8 cellular contexts compared by ENCODE assay signal in the genomic region with DNA sequence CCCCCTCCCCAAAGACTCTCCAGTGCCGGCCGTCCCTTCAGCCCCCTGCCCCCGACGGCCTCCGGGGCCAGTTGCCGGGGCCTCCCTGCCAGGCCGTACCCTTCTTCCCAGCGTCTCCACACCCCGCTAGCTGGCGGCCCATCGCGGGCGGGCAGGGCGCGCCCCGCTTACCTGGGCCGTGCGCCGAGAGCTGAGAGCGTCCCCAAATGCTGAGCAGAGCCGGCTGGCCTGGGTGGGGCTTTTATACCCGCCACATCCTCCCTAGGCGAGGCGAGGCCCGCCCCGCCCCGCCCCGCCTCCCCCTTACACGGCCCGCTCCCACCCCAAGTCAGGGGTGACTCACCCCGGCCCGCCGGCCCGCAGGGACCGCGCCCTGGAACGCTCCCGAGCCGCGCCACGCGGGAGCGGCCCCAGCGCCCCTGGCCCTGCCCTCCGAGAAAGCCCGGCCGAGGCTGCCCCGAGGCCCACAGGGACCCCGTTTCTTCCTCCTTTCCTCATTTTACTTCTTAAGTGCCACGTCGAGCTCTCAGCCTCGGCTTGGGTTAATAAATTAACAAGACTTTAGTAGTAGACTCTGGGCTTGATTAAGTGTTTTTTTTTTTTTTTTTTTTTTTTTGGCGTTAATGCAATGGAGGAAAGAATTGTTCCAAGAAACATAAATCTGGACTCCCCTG. TPM values are rescaled to one million over a fixed set of nuclear protein-coding genes. Genes with fewer than 3 reads are reported as not detected.
DNase-seq lines count a peak whose midpoint lies in the region; ATAC-seq and TF ChIP-seq lines count a peak whose summit lies in the region.

A gene (minus strand): TSS at position 215 of the 674 bp plus-strand sequence. CDS start 11,911 bp downstream, outside the sequence.

- H3K4me2 ChIP-seq in OCI-LY3 (ENCODE audit: low read length), result peak within 1 kb of the TSS; percentile 90

- H3K9me3 Mint-ChIP-seq in naive thymus-derived CD8-positive, alpha-beta T cell, result peaks cover 0 to 2% (median 0%) of the 10 kb centered on the region in 9 donors
- no peaks in the 10 kb centered on the region for H3K9me3 Mint-ChIP-seq in stimulated activated naive CD8-positive, alpha-beta T cell treated with anti-CD3 and anti-CD28 coated beads, Interleukin-15, Interleukin-2, amounts not matched to agents 100 ng/mL and 50 ng/mL, for 24 hours

- H3K36me3 ChIP-seq in A673 (ENCODE audit: insufficient read depth, low read length, poor library complexity, severe bottlenecking), result peaks cover 20% of the 10 kb centered on the region
- peaks cover 32% of the 10 kb centered on the region for H3K36me3 ChIP-seq in OCI-LY3 (replicated peaks; ENCODE audit: low read depth, low read length)

- H3K27me3 Mint-ChIP-seq in naive thymus-derived CD8-positive, alpha-beta T cell, result peaks cover 0 to 6% (median 0%) of the 10 kb centered on the region in 5 donors
- no peaks in the 10 kb centered on the region for H3K27me3 Mint-ChIP-seq in stimulated activated naive CD8-positive, alpha-beta T cell treated with anti-CD3 and anti-CD28 coated beads, Interleukin-15, Interleukin-2, amounts not matched to agents 100 ng/mL and 50 ng/mL, for 24 hours

- TF ChIP-seq CTCF in A673 (conservative IDR thresholded peaks at IDR 0.05; ENCODE audit: low read depth, low read length), result no peak
- no peak; the same call in 1 of the 2 replicates for TF ChIP-seq CTCF in OCI-LY3 (IDR thresholded peaks at IDR 0.05; ENCODE audit: low read depth, low read length)

- H3K4me1 ChIP-seq in A673 (ENCODE audit: insufficient read depth, low read length, poor library complexity, severe bottlenecking) (peaks cover 50% of the 10 kb centered on the region), OCI-LY3 (ENCODE audit: low read length) (peaks cover 10% of the 10 kb centered on the region)

- H3K4me3 ChIP-seq in A673 (ENCODE audit: low read depth, low read length, poor library complexity, severe bottlenecking), result peak within 1 kb of the TSS; percentile 89
- H3K4me3 ChIP-seq in OCI-LY3 (ENCODE audit: low read length), result peak within 1 kb of the TSS; percentile 82

- peak; percentile 50 for ATAC-seq in GM18858 (IDR thresholded peaks at IDR 0.05; ENCODE audit: unreplicated experiment)
- ATAC-seq in HG03045 (IDR thresholded peaks at IDR 0.05; ENCODE audit: unreplicated experiment), result peak; percentile 73
- peak; percentile 78 for ATAC-seq in esophagus mucosa
- ATAC-seq in naive thymus-derived CD8-positive, alpha-beta T cell, result peak; percentile 83 to 84

- peak within 1 kb of the TSS; percentile 97 for H2AFZ ChIP-seq in OCI-LY3 (ENCODE audit: low read depth, low read length)

- peak within 1 kb of the TSS; percentile 81 to 95 (median 89) for H3K4me3 Mint-ChIP-seq in naive thymus-derived CD8-positive, alpha-beta T cell
- peak within 1 kb of the TSS; percentile 90 for H3K4me3 Mint-ChIP-seq in stimulated activated naive CD8-positive, alpha-beta T cell treated with anti-CD3 and anti-CD28 coated beads, Interleukin-15, Interleukin-2, amounts not matched to agents 100 ng/mL and 50 ng/mL, for 24 hours

- peaks cover 36% of the 10 kb centered on the region for H3K79me2 ChIP-seq in OCI-LY3 (ENCODE audit: low read length)

- H4K20me1 ChIP-seq in OCI-LY3 (ENCODE audit: insufficient read depth, low read length), result peaks cover 21% of the 10 kb centered on the region

- H3K27ac ChIP-seq in A673 (ENCODE audit: low read depth, low read length, poor library complexity, severe bottlenecking) (peak within 1 kb of the TSS; percentile 94), OCI-LY3 (ENCODE audit: low read length) (peak within 1 kb of the TSS; percentile 59)

- H3K9ac ChIP-seq in OCI-LY3 (ENCODE audit: low read length), result peak within 1 kb of the TSS; percentile 95

- H3K27me3 ChIP-seq in A673 (replicated peaks; ENCODE audit: insufficient read depth, low read depth, low read length, poor library complexity), result no peaks in the 10 kb centered on the region
- H3K27me3 ChIP-seq in OCI-LY3 (ENCODE audit: low read depth, low read length), result no peaks in the 10 kb centered on the region

- CTCF ChIA-PET in A673 (lab: Charles Lee), result interaction anchor here (1.0 kb wide), 1 partner anchor 39 kb away, joined by 3 read pairs; no protein-coding TSS in a partner anchor

- BruUV-seq in A673 (replicated peaks; lab: Mats Ljungman, UMichigan), result no TSS peak

- peaks cover 17 to 57% (median 22%) of the 10 kb centered on the region in 4 donors for H3K4me1 Mint-ChIP-seq in naive thymus-derived CD8-positive, alpha-beta T cell
- peaks cover 47% of the 10 kb centered on the region for H3K4me1 Mint-ChIP-seq in stimulated activated naive CD8-positive, alpha-beta T cell treated with anti-CD3 and anti-CD28 coated beads, Interleukin-15, Interleukin-2, amounts not matched to agents 100 ng/mL and 50 ng/mL, for 24 hours (ENCODE audit: low read depth)

- peak within 1 kb of the TSS; percentile 79 to 98 (median 89) for H3K27ac Mint-ChIP-seq in naive thymus-derived CD8-positive, alpha-beta T cell
- peak within 1 kb of the TSS; percentile 81 for H3K27ac Mint-ChIP-seq in stimulated activated naive CD8-positive, alpha-beta T cell treated with anti-CD3 and anti-CD28 coated beads, Interleukin-15, Interleukin-2, amounts not matched to agents 100 ng/mL and 50 ng/mL, for 24 hours

- no peaks in the 10 kb centered on the region for H3K36me3 Mint-ChIP-seq in naive thymus-derived CD8-positive, alpha-beta T cell
- H3K36me3 Mint-ChIP-seq in stimulated activated naive CD8-positive, alpha-beta T cell treated with anti-CD3 and anti-CD28 coated beads, Interleukin-15, Interleukin-2, amounts not matched to agents 100 ng/mL and 50 ng/mL, for 24 hours (ENCODE audit: low read depth), result peaks cover 35% of the 10 kb centered on the region

- intact Hi-C loops in A673 (cut with micrococcal nuclease; ENCODE audit: unreplicated experiment), result loop anchor here (2.0 kb wide), 1 partner anchor 27 kb away; no protein-coding TSS in a partner anchor

- POLR2A ChIA-PET in A673 (lab: Charles Lee; ENCODE audit: low non-redundant PET), result no interaction called here
- POLR2A ChIA-PET in naive thymus-derived CD8-positive, alpha-beta T cell (lab: Charles Lee), result interaction anchor here (0.6 to 1.8 kb wide), 20 partner anchors 8 to 1595 kb away, joined by 3 to 12 read pairs (median 4); a partner anchor contains a TSS

- H3K9me3 ChIP-seq in A673 (ENCODE audit: low read depth, low read length, poor library complexity, severe bottlenecking) (no peaks in the 10 kb centered on the region), OCI-LY3 (ENCODE audit: insufficient read depth, low read length) (no peaks in the 10 kb centered on the region)

- peak; percentile 88 for DNase-seq in A673 (ENCODE audit: low spot score)
- peak; percentile 84 for DNase-seq in activated T-cell treated with anti-CD3 and anti-CD28 coated beads, Interleukin-2, amount 50 U/mL, for 1 hour
- peak; percentile 62 to 91 (median 70) for DNase-seq in naive thymus-derived CD8-positive, alpha-beta T cell

RNA-seq across cellular contexts. Expression of the gene that starts here (rescaled TPM):
- total RNA-seq in A673 (2021) (880 and 1,038 TPM in 2 replicates), esophagus mucosa (2,122 TPM)
- total RNA-seq in naive thymus-derived CD8-positive, alpha-beta T cell, result 10 to 100 TPM; 19.7 to 19.8 TPM
- polyA plus RNA-seq in naive thymus-derived CD8-positive, alpha-beta T cell, result 100 to 1,000 TPM in 1 of 3 donors, 10 to 100 TPM in 2; 12.2 to 159 (median 22.9) TPM

Comparison
In these comparisons a context has a peak if more than half of its experiments do, and no peak if none do; other contexts are left out.
1. Peak in every context shown above with its lines: DNase-seq, ATAC-seq, H3K4me3 ChIP-seq and H3K27ac ChIP-seq.
2. RNA of the gene that starts here (total RNA-seq): 2,122 TPM in esophagus mucosa (single experiment) and 880 to 1,038 TPM in A673; 19.7 to 19.8 TPM in naive thymus-derived CD8-positive, alpha-beta T cell; every median in the first group is over 10 times any median in the second.